Comparison of ENCODE assay signal across 1 cellular context in the genomic region with DNA sequence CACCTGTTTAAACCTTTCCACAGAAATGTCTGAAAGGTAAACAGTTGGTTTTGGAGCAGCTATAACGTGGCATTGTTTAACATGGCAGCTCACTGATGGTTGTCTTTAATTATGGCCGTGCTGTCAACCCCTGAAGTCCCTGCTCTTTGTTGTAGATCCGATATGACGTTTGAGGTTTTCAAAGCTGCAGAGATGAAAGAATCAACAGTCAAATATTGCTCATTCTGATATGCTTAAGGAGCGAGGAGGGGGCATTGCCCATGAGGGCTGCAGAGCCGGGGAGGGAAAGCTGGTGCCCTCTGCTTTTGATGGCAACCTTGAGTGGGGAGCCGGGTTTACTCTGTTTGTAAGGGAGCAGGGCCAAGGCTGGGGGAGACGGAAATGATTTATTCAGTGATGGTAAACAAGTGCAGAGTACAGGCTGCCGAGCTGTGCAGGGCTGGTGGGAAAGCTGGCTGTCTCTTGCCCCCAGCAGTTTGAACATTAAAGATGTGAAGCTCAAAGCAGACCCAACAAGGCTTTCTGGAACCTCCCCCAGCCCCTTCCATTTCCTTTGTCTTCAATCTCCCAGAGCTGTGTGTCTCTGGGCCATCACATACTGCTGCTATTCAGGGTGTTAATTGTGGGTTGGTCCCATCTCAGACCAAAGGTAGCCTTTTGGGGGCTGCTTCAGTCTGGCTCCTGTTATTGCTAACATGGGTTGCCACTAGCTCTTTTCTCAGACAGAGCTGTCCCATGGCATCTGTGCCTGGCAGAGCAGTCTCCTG.
TF ChIP-seq lines count a peak whose summit lies in the region.

No MANE protein-coding gene starts in this region.

TF ChIP-seq in HepG2, 621 proteins besides CTCF, POLR2A, EP300 and RAD21 (continued from another document and continues in another):
- TF ChIP-seq, protein P1, sequence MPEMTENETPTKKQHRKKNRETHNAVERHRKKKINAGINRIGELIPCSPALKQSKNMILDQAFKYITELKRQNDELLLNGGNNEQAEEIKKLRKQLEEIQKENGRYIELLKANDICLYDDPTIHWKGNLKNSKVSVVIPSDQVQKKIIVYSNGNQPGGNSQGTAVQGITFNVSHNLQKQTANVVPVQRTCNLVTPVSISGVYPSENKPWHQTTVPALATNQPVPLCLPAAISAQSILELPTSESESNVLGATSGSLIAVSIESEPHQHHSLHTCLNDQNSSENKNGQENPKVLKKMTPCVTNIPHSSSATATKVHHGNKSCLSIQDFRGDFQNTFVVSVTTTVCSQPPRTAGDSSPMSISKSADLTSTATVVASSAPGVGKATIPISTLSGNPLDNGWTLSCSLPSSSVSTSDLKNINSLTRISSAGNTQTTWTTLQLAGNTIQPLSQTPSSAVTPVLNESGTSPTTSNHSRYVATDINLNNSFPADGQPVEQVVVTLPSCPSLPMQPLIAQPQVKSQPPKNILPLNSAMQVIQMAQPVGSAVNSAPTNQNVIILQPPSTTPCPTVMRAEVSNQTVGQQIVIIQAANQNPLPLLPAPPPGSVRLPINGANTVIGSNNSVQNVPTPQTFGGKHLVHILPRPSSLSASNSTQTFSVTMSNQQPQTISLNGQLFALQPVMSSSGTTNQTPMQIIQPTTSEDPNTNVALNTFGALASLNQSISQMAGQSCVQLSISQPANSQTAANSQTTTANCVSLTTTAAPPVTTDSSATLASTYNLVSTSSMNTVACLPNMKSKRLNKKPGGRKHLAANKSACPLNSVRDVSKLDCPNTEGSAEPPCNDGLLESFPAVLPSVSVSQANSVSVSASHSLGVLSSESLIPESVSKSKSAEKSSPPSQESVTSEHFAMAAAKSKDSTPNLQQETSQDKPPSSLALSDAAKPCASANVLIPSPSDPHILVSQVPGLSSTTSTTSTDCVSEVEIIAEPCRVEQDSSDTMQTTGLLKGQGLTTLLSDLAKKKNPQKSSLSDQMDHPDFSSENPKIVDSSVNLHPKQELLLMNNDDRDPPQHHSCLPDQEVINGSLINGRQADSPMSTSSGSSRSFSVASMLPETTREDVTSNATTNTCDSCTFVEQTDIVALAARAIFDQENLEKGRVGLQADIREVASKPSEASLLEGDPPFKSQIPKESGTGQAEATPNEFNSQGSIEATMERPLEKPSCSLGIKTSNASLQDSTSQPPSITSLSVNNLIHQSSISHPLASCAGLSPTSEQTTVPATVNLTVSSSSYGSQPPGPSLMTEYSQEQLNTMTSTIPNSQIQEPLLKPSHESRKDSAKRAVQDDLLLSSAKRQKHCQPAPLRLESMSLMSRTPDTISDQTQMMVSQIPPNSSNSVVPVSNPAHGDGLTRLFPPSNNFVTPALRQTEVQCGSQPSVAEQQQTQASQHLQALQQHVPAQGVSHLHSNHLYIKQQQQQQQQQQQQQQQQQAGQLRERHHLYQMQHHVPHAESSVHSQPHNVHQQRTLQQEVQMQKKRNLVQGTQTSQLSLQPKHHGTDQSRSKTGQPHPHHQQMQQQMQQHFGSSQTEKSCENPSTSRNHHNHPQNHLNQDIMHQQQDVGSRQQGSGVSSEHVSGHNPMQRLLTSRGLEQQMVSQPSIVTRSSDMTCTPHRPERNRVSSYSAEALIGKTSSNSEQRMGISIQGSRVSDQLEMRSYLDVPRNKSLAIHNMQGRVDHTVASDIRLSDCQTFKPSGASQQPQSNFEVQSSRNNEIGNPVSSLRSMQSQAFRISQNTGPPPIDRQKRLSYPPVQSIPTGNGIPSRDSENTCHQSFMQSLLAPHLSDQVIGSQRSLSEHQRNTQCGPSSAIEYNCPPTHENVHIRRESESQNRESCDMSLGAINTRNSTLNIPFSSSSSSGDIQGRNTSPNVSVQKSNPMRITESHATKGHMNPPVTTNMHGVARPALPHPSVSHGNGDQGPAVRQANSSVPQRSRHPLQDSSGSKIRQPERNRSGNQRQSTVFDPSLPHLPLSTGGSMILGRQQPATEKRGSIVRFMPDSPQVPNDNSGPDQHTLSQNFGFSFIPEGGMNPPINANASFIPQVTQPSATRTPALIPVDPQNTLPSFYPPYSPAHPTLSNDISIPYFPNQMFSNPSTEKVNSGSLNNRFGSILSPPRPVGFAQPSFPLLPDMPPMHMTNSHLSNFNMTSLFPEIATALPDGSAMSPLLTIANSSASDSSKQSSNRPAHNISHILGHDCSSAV (CRISPR knock-in tag; IDR thresholded peaks at IDR 0.05; ENCODE audit: borderline replicate concordance) = no peak
- peak; percentile 92 for TF ChIP-seq ZBTB7B (CRISPR knock-in tag; IDR thresholded peaks at IDR 0.05)
- no peak for TF ChIP-seq THAP7 (CRISPR knock-in tag; IDR thresholded peaks at IDR 0.05)
- no peak for TF ChIP-seq ZNF512B (CRISPR knock-in tag; IDR thresholded peaks at IDR 0.05; ENCODE audit: borderline replicate concordance)
- no peak for TF ChIP-seq TRIM24 (CRISPR knock-in tag; IDR thresholded peaks at IDR 0.05)
- peak; percentile 85 for TF ChIP-seq SP5 (CRISPR knock-in tag; IDR thresholded peaks at IDR 0.05; ENCODE audit: borderline replicate concordance, low read depth)
- no peak for TF ChIP-seq ZBTB37 (CRISPR knock-in tag; IDR thresholded peaks at IDR 0.05)
- TF ChIP-seq HDAC1 (CRISPR knock-in tag; IDR thresholded peaks at IDR 0.05) = peak; percentile 81
- TF ChIP-seq ZNF644 (CRISPR knock-in tag; IDR thresholded peaks at IDR 0.05; ENCODE audit: low read depth) = no peak; the same call in none of the 2 replicates
- TF ChIP-seq SAP130 (CRISPR knock-in tag; IDR thresholded peaks at IDR 0.05; ENCODE audit: low read depth) = peak; percentile 60
- TF ChIP-seq POLR2G (IDR thresholded peaks at IDR 0.05; ENCODE audit: low read depth, low read length) = peak; percentile 67; the same call in 1 of the 2 replicates
- TF ChIP-seq KDM2A (CRISPR knock-in tag; IDR thresholded peaks at IDR 0.05; ENCODE audit: borderline replicate concordance, low read depth) = peak; percentile 42
- TF ChIP-seq MAFF (IDR thresholded peaks at IDR 0.05; ENCODE audit: low read depth, low read length) = 0 out of 2 replicates have a peak, but pooled peaks have one; percentile 1
- TF ChIP-seq ZNF318 (CRISPR knock-in tag; IDR thresholded peaks at IDR 0.05) = no peak
- no peak for TF ChIP-seq HES4 (CRISPR knock-in tag; IDR thresholded peaks at IDR 0.05; ENCODE audit: borderline replicate concordance)
- no peak; the same call in 1 of the 2 replicates for TF ChIP-seq ZNF629 (CRISPR knock-in tag; conservative IDR thresholded peaks at IDR 0.05)
- no peak for TF ChIP-seq PAF1 (CRISPR knock-in tag; IDR thresholded peaks at IDR 0.05)
- TF ChIP-seq ZBTB8A (CRISPR knock-in tag; IDR thresholded peaks at IDR 0.05; ENCODE audit: borderline replicate concordance, low read depth) = no peak
- TF ChIP-seq ZNF605 (CRISPR knock-in tag; IDR thresholded peaks at IDR 0.05) = no peak; the same call in 1 of the 2 replicates
- TF ChIP-seq NR3C1 (CRISPR knock-in tag; IDR thresholded peaks at IDR 0.05) = no peak
- peak; percentile 92 for TF ChIP-seq PHF21A (CRISPR knock-in tag; IDR thresholded peaks at IDR 0.05)
- peak; percentile 82 for TF ChIP-seq CBFB (CRISPR knock-in tag; IDR thresholded peaks at IDR 0.05)
- no peak for TF ChIP-seq BHLHE40 (IDR thresholded peaks at IDR 0.05; ENCODE audit: low read length)
- no peak for TF ChIP-seq CEBPB (IDR thresholded peaks at IDR 0.05; ENCODE audit: borderline replicate concordance, low read depth, low read length)
- TF ChIP-seq, protein P2, sequence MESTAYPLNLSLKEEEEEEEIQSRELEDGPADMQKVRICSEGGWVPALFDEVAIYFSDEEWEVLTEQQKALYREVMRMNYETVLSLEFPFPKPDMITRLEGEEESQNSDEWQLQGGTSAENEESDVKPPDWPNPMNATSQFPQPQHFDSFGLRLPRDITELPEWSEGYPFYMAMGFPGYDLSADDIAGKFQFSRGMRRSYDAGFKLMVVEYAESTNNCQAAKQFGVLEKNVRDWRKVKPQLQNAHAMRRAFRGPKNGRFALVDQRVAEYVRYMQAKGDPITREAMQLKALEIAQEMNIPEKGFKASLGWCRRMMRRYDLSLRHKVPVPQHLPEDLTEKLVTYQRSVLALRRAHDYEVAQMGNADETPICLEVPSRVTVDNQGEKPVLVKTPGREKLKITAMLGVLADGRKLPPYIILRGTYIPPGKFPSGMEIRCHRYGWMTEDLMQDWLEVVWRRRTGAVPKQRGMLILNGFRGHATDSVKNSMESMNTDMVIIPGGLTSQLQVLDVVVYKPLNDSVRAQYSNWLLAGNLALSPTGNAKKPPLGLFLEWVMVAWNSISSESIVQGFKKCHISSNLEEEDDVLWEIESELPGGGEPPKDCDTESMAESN (CRISPR knock-in tag; conservative IDR thresholded peaks at IDR 0.05) = peak; percentile 69; the same call in 1 of the 2 replicates
- TF ChIP-seq, protein P3, sequence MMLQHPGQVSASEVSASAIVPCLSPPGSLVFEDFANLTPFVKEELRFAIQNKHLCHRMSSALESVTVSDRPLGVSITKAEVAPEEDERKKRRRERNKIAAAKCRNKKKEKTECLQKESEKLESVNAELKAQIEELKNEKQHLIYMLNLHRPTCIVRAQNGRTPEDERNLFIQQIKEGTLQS (CRISPR knock-in tag; IDR thresholded peaks at IDR 0.05) = peak; percentile 60
- TF ChIP-seq ZNF550 (CRISPR knock-in tag; IDR thresholded peaks at IDR 0.05; ENCODE audit: borderline replicate concordance) = no peak
